Comparison of ENCODE assay signal across 26 cellular contexts in genomic region chr7:135386181-135386580, GRCh38.
DNase-seq lines count a peak whose midpoint lies in the region; ATAC-seq and TF ChIP-seq lines count a peak whose summit lies in the region.
"Had no signal": no experiment of that assay in that cellular context is flagged by ENCODE, and none has a peak within 500 bp of the region (broad histone marks: within the 10 kb centered on the region; RNA-seq: fewer than 3 reads in every experiment).

No MANE protein-coding gene starts in this region.

- no peaks in the 10 kb centered on the region for H3K9me3 ChIP-seq in HUES64 (ENCODE audit: insufficient read depth, low read depth, low read length)
- H3K9me3 ChIP-seq: BLaER1 treated with 17β-estradiol and CSF1 and Interleukin-3, amounts not matched to agents 10 nM and 100 nM; esophagus muscularis mucosa; HAP-1; thyroid gland had no signal

- DNase-seq in AG10803 (ENCODE audit: low read depth) (peak; percentile 7), astrocyte of the hippocampus (ENCODE audit: low read depth, low spot score) (peak; percentile 24), kidney tubule cell (ENCODE audit: low spot score) (peak; percentile 4), DMS79 (lab: John Stamatoyannopoulos, UW) (no peak)
- no peak for DNase-seq in stimulated activated CD4-positive, alpha-beta T cell treated with anti-CD3 and anti-CD28 coated beads, Interleukin-4, amount 100 ng/mL, for 24 hours
- DNase-seq: activated CD4-positive, alpha-beta T cell treated with anti-CD3 and anti-CD28 coated beads for 36 hours; activated naive CD4-positive, alpha-beta T cell treated with anti-CD3 and anti-CD28 coated beads, Interleukin-2, amount 50 U/mL, for 16 hours; activated T-cell treated with anti-CD3 and anti-CD28 coated beads, Interleukin-2, amount 50 U/mL, for 48 hours; aorta; effector CD8-positive, alpha-beta T cell; kidney glomerular epithelial cell; mammary epithelial cell; NCI-H1092; NCI-H187 treated with DMSO at 0.1 percent for 48 hours; nucleus accumbens; OCI-M1; SHP77; stimulated activated CD4-positive, alpha-beta T cell treated with anti-CD3 and anti-CD28 coated beads, Interleukin-4, amount 100 ng/mL, for 1 hour; stimulated activated naive CD4-positive, alpha-beta T cell treated with Interleukin-2 at 50 U/mL for 16 hours; thyroid gland had no signal

- H3K27me3 ChIP-seq in HUES64 (ENCODE audit: insufficient read depth, low read length) = no peaks in the 10 kb centered on the region
- H3K27me3 ChIP-seq: BLaER1 treated with 17β-estradiol and CSF1 and Interleukin-3, amounts not matched to agents 10 nM and 100 nM; esophagus muscularis mucosa; thyroid gland had no signal

- H3K4me1 ChIP-seq in HUES64 (ENCODE audit: insufficient read depth, low read length) = peaks cover 40% of the 10 kb centered on the region

- H3K27ac ChIP-seq in HUES64 (ENCODE audit: low read depth, low read length) = peak overlapping the region; percentile 14
- H3K27ac ChIP-seq: BLaER1 treated with 17β-estradiol and CSF1 and Interleukin-3, amounts not matched to agents 10 nM and 100 nM; esophagus muscularis mucosa; thyroid gland had no signal

- TF ChIP-seq CTCF in AG10803 (conservative IDR thresholded peaks at IDR 0.05; ENCODE audit: low read length) = no peak

- H3K9ac ChIP-seq in HUES64 (ENCODE audit: low read depth, low read length) = no peak overlapping the region
- H3K9ac ChIP-seq: BLaER1 treated with 17β-estradiol and CSF1 and Interleukin-3, amounts not matched to agents 10 nM and 100 nM had no signal

- H3K4me3 ChIP-seq in AG10803 (ENCODE audit: low read length) (no peak overlapping the region), HUES64 (ENCODE audit: low read length) (no peak overlapping the region)
- H3K4me3 ChIP-seq: BLaER1 treated with 17β-estradiol and CSF1 and Interleukin-3, amounts not matched to agents 10 nM and 100 nM; esophagus muscularis mucosa; HAP-1; thyroid gland had no signal

- no peak for ATAC-seq in GM21737 (IDR thresholded peaks at IDR 0.05; ENCODE audit: unreplicated experiment)
- ATAC-seq in HG02973 (IDR thresholded peaks at IDR 0.05; ENCODE audit: unreplicated experiment) = no peak
- ATAC-seq: activated CD4-positive, alpha-beta T cell treated with anti-CD3 and anti-CD28 coated beads for 36 hours had no signal

- H3K36me3 ChIP-seq in HUES64 (ENCODE audit: insufficient read depth, low read length) = 0 out of 2 replicates have a peak, but pooled peaks cover 3% of the 10 kb centered on the region
- H3K36me3 ChIP-seq: esophagus muscularis mucosa, HAP-1, thyroid gland had no signal

Comparison
In these comparisons a context has a peak if more than half of its experiments do, and no peak if none do; other contexts are left out.
1. DNase-seq: peak in AG10803 (single experiment), astrocyte of the hippocampus (single experiment) and kidney tubule cell (single experiment); none in DMS79 (single experiment) and stimulated activated CD4-positive, alpha-beta T cell treated with anti-CD3 and anti-CD28 coated beads, Interleukin-4, amount 100 ng/mL, for 24 hours (single experiment).